32 cellular contexts compared by ENCODE assay signal in the genomic region with DNA sequence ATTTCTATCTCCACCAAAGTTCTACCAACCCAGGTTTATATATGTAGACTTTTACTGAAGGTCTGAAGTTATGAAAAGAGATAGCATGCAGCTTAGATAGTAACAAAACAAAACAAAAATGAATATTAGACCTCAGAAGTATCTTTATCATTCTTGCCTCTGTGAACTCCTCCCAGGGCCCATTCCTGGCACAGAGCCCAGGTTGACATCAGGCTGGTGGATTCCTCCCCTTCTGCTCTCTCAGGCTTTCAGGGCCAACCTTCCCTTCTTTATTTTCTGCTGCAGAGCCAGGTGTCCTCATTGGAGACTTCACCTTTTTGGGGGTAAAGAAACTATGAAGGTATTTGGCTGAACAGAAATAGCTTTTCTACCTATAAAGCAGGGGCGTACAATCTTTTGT.
A peak's percentile ranks its signal among the peaks of the same experiment; 100 is the strongest.
DNase-seq lines count a peak whose midpoint lies in the region; ATAC-seq and TF ChIP-seq lines count a peak whose summit lies in the region.
"Had no signal": no experiment of that assay in that cellular context is flagged by ENCODE, and none has a peak within 500 bp of the region (broad histone marks: within the 10 kb centered on the region; RNA-seq: fewer than 3 reads in every experiment).

No MANE protein-coding gene starts in this region.

- H2BK5ac ChIP-seq in IMR-90 (ENCODE audit: low read depth, low read length, poor library complexity, severe bottlenecking) = no peak overlapping the region

- H3K14ac ChIP-seq in IMR-90 (replicated peaks; ENCODE audit: low read depth, low read length) = no peak overlapping the region

- H3K18ac ChIP-seq in IMR-90 (ENCODE audit: low read depth, low read length) = no peak overlapping the region

- TF ChIP-seq POLR2A in IMR-90 (IDR thresholded peaks at IDR 0.05; ENCODE audit: low read depth, low read length) = no peak
- no peak for TF ChIP-seq POLR2A in testis (IDR thresholded peaks at IDR 0.05)

- no peak for ATAC-seq in IMR-90 (ENCODE audit: low read depth)
- ATAC-seq in T-helper 17 cell = no peak
- ATAC-seq in HG03439 (IDR thresholded peaks at IDR 0.05; ENCODE audit: unreplicated experiment) = no peak
- no peak for ATAC-seq in HG02938 (IDR thresholded peaks at IDR 0.05; ENCODE audit: unreplicated experiment)
- ATAC-seq: GM12878, HepG2, SK-N-SH treated with all-trans-retinoic acid at 6 μM for 48 hours had no signal

- H3K27me3 Mint-ChIP-seq in T-helper 17 cell = no peaks in the 10 kb centered on the region
- H3K27me3 Mint-ChIP-seq: activated CD4-positive, alpha-beta T cell treated with anti-CD3 and anti-CD28 coated beads, Interleukin-2, amount 10 ng/mL, durations not matched to agents 24 days and 14 days; CD8-positive, alpha-beta memory T cell had no signal

- in situ Hi-C loops in IMR-90 (cut with MboI; ENCODE audit: low sequenced_read_pairs) (no loop called here), brain microvascular endothelial cell (cut with HindIII; ENCODE audit: low pct_ligation_motif_present, low sequenced_read_pairs) (no loop called here)

- no peak overlapping the region for H4K8ac ChIP-seq in IMR-90 (ENCODE audit: low read depth in 2 of 2, low read length in 2 of 2)

- no peak overlapping the region for H3K4me3 Mint-ChIP-seq in T-helper 17 cell
- H3K4me3 Mint-ChIP-seq: activated CD4-positive, alpha-beta T cell treated with anti-CD3 and anti-CD28 coated beads, Interleukin-2, amount 10 ng/mL, durations not matched to agents 24 days and 14 days; CD8-positive, alpha-beta memory T cell; endodermal cell; H9; stimulated activated naive CD8-positive, alpha-beta T cell treated with anti-CD3 and anti-CD28 coated beads, Interleukin-15, Interleukin-2, amounts not matched to agents 100 ng/mL and 50 ng/mL, for 24 hours had no signal

- H3K36me3 ChIP-seq in IMR-90 (ENCODE audit: control insufficient read depth, insufficient read depth, low read length) (no peaks in the 10 kb centered on the region), brain microvascular endothelial cell (replicated peaks) (no peaks in the 10 kb centered on the region), testis (ENCODE audit: low read depth, missing control alignments) (no peaks in the 10 kb centered on the region)
- H3K36me3 ChIP-seq: esophagus muscularis mucosa, neutrophil, sigmoid colon, tibial artery had no signal

- H3K56ac ChIP-seq in IMR-90 (ENCODE audit: extremely low read depth, insufficient read depth, low read length) = no peak overlapping the region

- POLR2A ChIA-PET in IMR-90 (lab: Charles Lee; ENCODE audit: unreplicated experiment) = no interaction called here

- no peaks in the 10 kb centered on the region for H3K9me1 ChIP-seq in IMR-90 (ENCODE audit: insufficient read depth, low read length)

- peak; percentile 2 for DNase-seq in NCI-H345 (lab: John Stamatoyannopoulos, UW)
- DNase-seq in NCI-H345 treated with DMSO at 0.1 percent for 48 hours (lab: John Stamatoyannopoulos, UW; ENCODE audit: unreplicated experiment) = no peak
- peak; percentile 33 for DNase-seq in IMR-90
- DNase-seq in brain microvascular endothelial cell = peak; percentile 18
- peak; percentile 61 for DNase-seq in testis
- no peak for DNase-seq in T-helper 17 cell
- DNase-seq: activated CD4-positive, alpha-beta T cell treated with anti-CD3 and anti-CD28 coated beads, Interleukin-2, amount 10 ng/mL, durations not matched to agents 24 days and 14 days; activated naive CD4-positive, alpha-beta T cell treated with Interleukin-2 at 50 U/mL for 16 hours; activated T-cell treated with anti-CD3 and anti-CD28 coated beads, Interleukin-2, amount 50 U/mL, for 48 hours; amniotic stem cell; CD8-positive, alpha-beta memory T cell; cortex of kidney; DMS79 treated with DMSO at 0.1 percent for 48 hours; endodermal cell; H9; NCI-H1105; NCI-H2029; NCI-H510A treated with DMSO at 0.1 percent for 48 hours; sigmoid colon; stimulated activated CD4-positive, alpha-beta T cell treated with anti-CD3 and anti-CD28 coated beads, Interleukin-15, amount 100 ng/mL, for 24 hours; tibial artery had no signal

- no peak overlapping the region for H2BK20ac ChIP-seq in IMR-90 (ENCODE audit: low read depth, low read length)

- no peak overlapping the region for H3K4me2 ChIP-seq in IMR-90 (ENCODE audit: low read depth, low read length)

- H3K36me3 Mint-ChIP-seq in T-helper 17 cell (ENCODE audit: low read depth) = no peaks in the 10 kb centered on the region
- H3K36me3 Mint-ChIP-seq: CD8-positive, alpha-beta memory T cell had no signal

- H3K23ac ChIP-seq in IMR-90 (ENCODE audit: low read depth, low read length) = no peak overlapping the region

- dilution Hi-C loops in IMR-90 (cut with HindIII; ENCODE audit: low sequenced_read_pairs, unreplicated experiment) = no loop called here

- H3K27ac Mint-ChIP-seq in T-helper 17 cell = no peak overlapping the region
- H3K27ac Mint-ChIP-seq: activated CD4-positive, alpha-beta T cell treated with anti-CD3 and anti-CD28 coated beads, Interleukin-2, amount 10 ng/mL, durations not matched to agents 24 days and 14 days; CD8-positive, alpha-beta memory T cell; endodermal cell; H9; progenitor cell of endocrine pancreas; stimulated activated naive CD8-positive, alpha-beta T cell treated with anti-CD3 and anti-CD28 coated beads, Interleukin-15, Interleukin-2, amounts not matched to agents 100 ng/mL and 50 ng/mL, for 24 hours had no signal

- no peak overlapping the region for H2AK9ac ChIP-seq in IMR-90 (replicated peaks; ENCODE audit: low read depth, low read length, poor library complexity)

- no peaks in the 10 kb centered on the region for H3K27me3 ChIP-seq in IMR-90 (ENCODE audit: control insufficient read depth, insufficient read depth, low read length)
- H3K27me3 ChIP-seq in brain microvascular endothelial cell (replicated peaks) = no peaks in the 10 kb centered on the region
- H3K27me3 ChIP-seq in testis = no peaks in the 10 kb centered on the region
- H3K27me3 ChIP-seq: esophagus muscularis mucosa, neutrophil, sigmoid colon, tibial artery had no signal

- TF ChIP-seq RAD21 in IMR-90 (IDR thresholded peaks at IDR 0.05; ENCODE audit: low read length) = no peak

- H3K4me3 ChIP-seq in IMR-90 (ENCODE audit: insufficient read depth, low read depth, low read length) (no peak overlapping the region), brain microvascular endothelial cell (ENCODE audit: low read depth, low read length) (no peak overlapping the region), testis (no peak overlapping the region)
- H3K4me3 ChIP-seq: esophagus muscularis mucosa, GM12878, lung, sigmoid colon, tibial artery had no signal

- no peaks in the 10 kb centered on the region for H3K9me3 ChIP-seq in IMR-90 (ENCODE audit: control insufficient read depth, insufficient read depth, low read length)
- no peaks in the 10 kb centered on the region for H3K9me3 ChIP-seq in testis
- H3K9me3 ChIP-seq in T-helper 17 cell (ENCODE audit: control insufficient read depth, low read length, poor library complexity, severe bottlenecking) = no peaks in the 10 kb centered on the region
- H3K9me3 ChIP-seq: esophagus muscularis mucosa, neutrophil, sigmoid colon, tibial artery had no signal

- no peak overlapping the region for H2AK5ac ChIP-seq in IMR-90 (ENCODE audit: low read depth, low read length)

- BruUV-seq in IMR-90 (replicated peaks; lab: Mats Ljungman, UMichigan) = no TSS peak

- H2BK15ac ChIP-seq in IMR-90 (ENCODE audit: low read depth, low read length) = no peak overlapping the region

- H2AFZ ChIP-seq in IMR-90 (replicated peaks; ENCODE audit: low read length, poor library complexity) = no peak overlapping the region

- CTCF ChIA-PET in IMR-90 (lab: Yijun Ruan, JAX) = no interaction called here

- no peak overlapping the region for H3K4ac ChIP-seq in IMR-90 (ENCODE audit: low read depth, low read length)

- H3K4me1 Mint-ChIP-seq in T-helper 17 cell = no peaks in the 10 kb centered on the region
- H3K4me1 Mint-ChIP-seq: activated CD4-positive, alpha-beta T cell treated with anti-CD3 and anti-CD28 coated beads, Interleukin-2, amount 10 ng/mL, durations not matched to agents 24 days and 14 days; CD8-positive, alpha-beta memory T cell; endodermal cell had no signal

- H4K91ac ChIP-seq in IMR-90 (ENCODE audit: insufficient read depth, low read depth, low read length) = no peak overlapping the region

- no peak overlapping the region for H4K5ac ChIP-seq in IMR-90 (ENCODE audit: low read depth, low read length)

- 0 out of 2 replicates have a peak, but pooled peaks cover 1% of the 10 kb centered on the region for H3K4me1 ChIP-seq in IMR-90 (ENCODE audit: control insufficient read depth, insufficient read depth, low read length)
- no peaks in the 10 kb centered on the region for H3K4me1 ChIP-seq in testis
- H3K4me1 ChIP-seq: esophagus muscularis mucosa, sigmoid colon, tibial artery had no signal

- TF ChIP-seq CTCF in IMR-90 (conservative IDR thresholded peaks at IDR 0.05; ENCODE audit: low read depth, low read length) = no peak
- no peak for TF ChIP-seq CTCF in brain microvascular endothelial cell (IDR thresholded peaks at IDR 0.05; ENCODE audit: low read depth, low read length, missing control alignments)
- TF ChIP-seq CTCF in testis (IDR thresholded peaks at IDR 0.05) = no peak

- intact Hi-C loops in IMR-90 (cut with micrococcal nuclease) (no loop called here), testis (cut with DNase I; ENCODE audit: low total_unique reads) (no loop called here)

- no peaks in the 10 kb centered on the region for H4K20me1 ChIP-seq in IMR-90 (ENCODE audit: insufficient read depth, low read length)

- no peaks in the 10 kb centered on the region for H3K79me1 ChIP-seq in IMR-90 (ENCODE audit: low read depth in 1 of 2, low read length in 2 of 2)

- no CpG with 5 or more reads among the region's 1 CpG for WGBS in IMR-90 (ENCODE audit: extremely low coverage in 2 of 2, insufficient read length in 1 of 2), 2 experiments
- WGBS in testis, 2 donors = 61 to 74% methylated on average over 1 of the region's 1 CpG

- H2BK120ac ChIP-seq in IMR-90 (ENCODE audit: low read depth, low read length) = no peak overlapping the region

- no peak overlapping the region for H3K9ac ChIP-seq in IMR-90 (ENCODE audit: low read depth, low read length)

- H3K27ac ChIP-seq in IMR-90 (ENCODE audit: insufficient read depth, low read length) (no peak overlapping the region), brain microvascular endothelial cell (no peak overlapping the region), testis (no peak overlapping the region)
- H3K27ac ChIP-seq: esophagus muscularis mucosa, neutrophil, RWPE1, sigmoid colon, tibial artery had no signal

TF ChIP-seq in IMR-90, 13 proteins besides CTCF, POLR2A, EP300 and RAD21 (continues in another document):
- TF ChIP-seq NFE2L2 (IDR thresholded peaks at IDR 0.05; ENCODE audit: low read depth, low read length) = no peak
- no peak for TF ChIP-seq MAZ (IDR thresholded peaks at IDR 0.05; ENCODE audit: borderline replicate concordance, low read depth, low read length)
- no peak for TF ChIP-seq CHD1 (IDR thresholded peaks at IDR 0.05; ENCODE audit: low read depth, low read length)
- TF ChIP-seq, protein P1, sequence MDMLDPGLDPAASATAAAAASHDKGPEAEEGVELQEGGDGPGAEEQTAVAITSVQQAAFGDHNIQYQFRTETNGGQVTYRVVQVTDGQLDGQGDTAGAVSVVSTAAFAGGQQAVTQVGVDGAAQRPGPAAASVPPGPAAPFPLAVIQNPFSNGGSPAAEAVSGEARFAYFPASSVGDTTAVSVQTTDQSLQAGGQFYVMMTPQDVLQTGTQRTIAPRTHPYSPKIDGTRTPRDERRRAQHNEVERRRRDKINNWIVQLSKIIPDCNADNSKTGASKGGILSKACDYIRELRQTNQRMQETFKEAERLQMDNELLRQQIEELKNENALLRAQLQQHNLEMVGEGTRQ (IDR thresholded peaks at IDR 0.05; ENCODE audit: low read depth, low read length) = no peak

Comparison
In these comparisons a context has a peak if more than half of its experiments do, and no peak if none do; other contexts are left out.
1. DNase-seq: peak in NCI-H345 (single experiment), IMR-90 (single experiment), brain microvascular endothelial cell (single experiment) and testis (single experiment); none in NCI-H345 treated with DMSO at 0.1 percent for 48 hours (single experiment) and T-helper 17 cell (0 of 3).